In genomic region chr4:71913275-71913674, GRCh38 we compare ENCODE assay signal across 3 cellular contexts.
"Had no signal": no experiment of that assay in that cellular context is flagged by ENCODE, and none has a peak within 500 bp of the region (broad histone marks: within the 10 kb centered on the region; RNA-seq: fewer than 3 reads in every experiment).

No MANE protein-coding gene starts in this region.

- DNase-seq: GDM1, GF-D8 had no signal

- H3K4me3 ChIP-seq: GM12878 had no signal
